Comparison of ENCODE assay signal across 22 cellular contexts in genomic region chr2:134191835-134192234, GRCh38.
DNase-seq lines count a peak whose midpoint lies in the region; ATAC-seq, FAIRE-seq and TF ChIP-seq lines count a peak whose summit lies in the region.
"Had no signal": no experiment of that assay in that cellular context is flagged by ENCODE, and none has a peak within 500 bp of the region (broad histone marks: within the 10 kb centered on the region; RNA-seq: fewer than 3 reads in every experiment).

No MANE protein-coding gene starts in this region.

- H3K27ac Mint-ChIP-seq in H9, result peak overlapping the region; percentile 6 to 79 (median 10); a peak in 3 of 7 replicates
- no peak overlapping the region for H3K27ac Mint-ChIP-seq in activated T-cell treated with anti-CD3 and anti-CD28 coated beads, Interleukin-2, amount 50 U/mL, for 72 hours
- H3K27ac Mint-ChIP-seq in activated CD4-positive, alpha-beta memory T cell treated with anti-CD3 and anti-CD28 coated beads, Interleukin-2, amount 10 ng/mL, durations not matched to agents 7 days and 5 days, result no peak overlapping the region
- H3K27ac Mint-ChIP-seq: HFFc6 had no signal

- no peak overlapping the region for H3K4ac ChIP-seq in H9 (ENCODE audit: low read depth, low read length)
- no peak overlapping the region for H3K4ac ChIP-seq in mesenchymal stem cell (ENCODE audit: low read depth in 1 of 2, low read length in 2 of 2)

- H3K9me3 ChIP-seq in H9 (ENCODE audit: control insufficient read depth, low read depth, low read length), result no peaks in the 10 kb centered on the region
- no peaks in the 10 kb centered on the region for H3K9me3 ChIP-seq in K562 (replicated peaks; ENCODE audit: control insufficient read depth, insufficient read depth, low read depth, low read length)
- H3K9me3 ChIP-seq in mesenchymal stem cell (ENCODE audit: control insufficient read depth, low read length), result no peaks in the 10 kb centered on the region

- in situ Hi-C loops in K562 (cut with MboI), result no loop called here

- H3K9me1 ChIP-seq in K562 (ENCODE audit: control insufficient read depth, insufficient read depth, low read length), result no peaks in the 10 kb centered on the region

- no CpG with 5 or more reads among the region's 36 CpGs for WGBS in H9 (ENCODE audit: extremely low coverage, insufficient read length, low lambda C conversion rate)
- 100% methylated on average over 5 of the region's 36 CpGs for WGBS in K562 (ENCODE audit: insufficient coverage, low coverage, missing lambda C conversion rate)
- WGBS in mesenchymal stem cell, result 98% methylated on average over 21 of the region's 36 CpGs

- H3K14ac ChIP-seq in H9 (ENCODE audit: insufficient read depth, low read length) (no peak overlapping the region; the same call in 1 of the 2 replicates), mesenchymal stem cell (ENCODE audit: low read length in 2 of 2) (no peak overlapping the region)

- H4K20me1 ChIP-seq in H9 (ENCODE audit: control insufficient read depth, insufficient read depth, insufficient read length) (no peaks in the 10 kb centered on the region), K562 (replicated peaks; ENCODE audit: control insufficient read depth, insufficient read depth, low read length) (no peaks in the 10 kb centered on the region)

- H2BK5ac ChIP-seq in H9 (ENCODE audit: insufficient read length, low read length) (no peak overlapping the region), mesenchymal stem cell (ENCODE audit: low read depth, low read length, poor library complexity, severe bottlenecking) (no peak overlapping the region)

- H3T11ph ChIP-seq in H9 (ENCODE audit: low read length), result no peak overlapping the region

- no peak overlapping the region for H3K18ac ChIP-seq in H9 (ENCODE audit: insufficient read length, low read depth, low read length)
- H3K18ac ChIP-seq in mesenchymal stem cell (ENCODE audit: low read depth in 1 of 2, low read length in 2 of 2), result no peak overlapping the region

- DNase-seq in H9, result no peak
- DNase-seq in K562 (ENCODE audit: extremely low read depth in 1 of 4, low spot score in 3 of 4), result no peak
- no peak for DNase-seq in mesenchymal stem cell
- no peak for DNase-seq in foreskin keratinocyte
- DNase-seq in GOT3 (lab: John Stamatoyannopoulos, UW), result no peak
- no peak for DNase-seq in activated T-cell treated with anti-CD3 and anti-CD28 coated beads, Interleukin-2, amount 50 U/mL, for 72 hours
- DNase-seq in activated CD4-positive, alpha-beta memory T cell treated with anti-CD3 and anti-CD28 coated beads, Interleukin-2, amount 10 ng/mL, durations not matched to agents 7 days and 5 days, result no peak
- DNase-seq: ACHN; AML-193; CD4-positive, alpha-beta memory T cell; DMS79 treated with DMSO at 0.1 percent for 48 hours; GF-D8; HFFc6; KBM-7 had no signal

- TF ChIP-seq CTCF in H9 (conservative IDR thresholded peaks at IDR 0.05) (no peak), K562 (IDR thresholded peaks at IDR 0.05 in 2 of 3, conservative IDR thresholded peaks at IDR 0.05 in 1 of 3; ENCODE audit: insufficient read depth in 2 of 3, low read depth in 1 of 3, low read length in 3 of 3) (no peak), foreskin keratinocyte (conservative IDR thresholded peaks at IDR 0.05) (no peak)

- H3K9me3 Mint-ChIP-seq in H9, result no peaks in the 10 kb centered on the region
- H3K9me3 Mint-ChIP-seq in activated T-cell treated with anti-CD3 and anti-CD28 coated beads, Interleukin-2, amount 50 U/mL, for 72 hours, result peaks cover 0 to 3% of the 10 kb centered on the region in 2 donors
- H3K9me3 Mint-ChIP-seq in activated CD4-positive, alpha-beta memory T cell treated with anti-CD3 and anti-CD28 coated beads, Interleukin-2, amount 10 ng/mL, durations not matched to agents 7 days and 5 days, result peaks cover 3% of the 10 kb centered on the region

- no peak for FAIRE-seq in K562 (lab: Jason Lieb, UNC)
- FAIRE-seq: A204.1, GM12891, GM19239, H54 had no signal

- CTCF ChIA-PET in K562 (lab: Yijun Ruan, JAX; ENCODE audit: low intra/inter-chr PET ratio), result no interaction called here
- CTCF ChIA-PET in activated CD4-positive, alpha-beta memory T cell treated with anti-CD3 and anti-CD28 coated beads, Interleukin-2, amount 10 ng/mL, durations not matched to agents 7 days and 5 days (lab: Charles Lee), result no interaction called here

- ATAC-seq in K562 (no peak), foreskin keratinocyte (no peak)
- ATAC-seq in activated T-cell treated with anti-CD3 and anti-CD28 coated beads, Interleukin-2, amount 50 U/mL, for 72 hours (replicated peaks in 1 of 2), result no peak
- ATAC-seq: HCT116 had no signal

- H3K27ac ChIP-seq in H9 (ENCODE audit: insufficient read length, low read depth, low read length) (no peak overlapping the region), K562 (ENCODE audit: extremely low read depth, low read depth, low read length) (no peak overlapping the region), mesenchymal stem cell (ENCODE audit: low read length, poor library complexity, severe bottlenecking) (no peak overlapping the region), foreskin keratinocyte (no peak overlapping the region)
- H3K27ac ChIP-seq: BLaER1, HL-60 had no signal

- H3K36me3 ChIP-seq in K562 (ENCODE audit: control insufficient read depth, insufficient read depth, low read length), result no peaks in the 10 kb centered on the region
- H3K36me3 ChIP-seq in mesenchymal stem cell (ENCODE audit: control insufficient read depth in 1 of 2, insufficient read depth in 2 of 2, low read depth in 1 of 2, low read length in 2 of 2), result no peaks in the 10 kb centered on the region

- H2AFZ ChIP-seq in H9 (ENCODE audit: low read length) (no peak overlapping the region), K562 (ENCODE audit: low read depth, low read length) (no peak overlapping the region), mesenchymal stem cell (ENCODE audit: low read depth, low read length) (no peak overlapping the region)

- H2BK15ac ChIP-seq in H9 (ENCODE audit: low read depth, low read length) (no peak overlapping the region), mesenchymal stem cell (ENCODE audit: low read depth, poor library complexity, severe bottlenecking) (peak overlapping the region; percentile 44)

- H3K4me2 ChIP-seq in H9 (ENCODE audit: insufficient read depth, insufficient read length, low read length), result no peak overlapping the region
- no peak overlapping the region for H3K4me2 ChIP-seq in K562 (ENCODE audit: insufficient read depth, low read length)
- H3K4me2 ChIP-seq in mesenchymal stem cell (ENCODE audit: low read length, poor library complexity, severe bottlenecking), result no peak overlapping the region
- H3K4me2 ChIP-seq: BLaER1 had no signal

- H2AK5ac ChIP-seq in H9 (ENCODE audit: insufficient read length, low read length) (no peak overlapping the region), mesenchymal stem cell (ENCODE audit: low read length, severe bottlenecking) (no peak overlapping the region)

- no peak overlapping the region for H3K4me3 Mint-ChIP-seq in H9
- H3K4me3 Mint-ChIP-seq in activated T-cell treated with anti-CD3 and anti-CD28 coated beads, Interleukin-2, amount 50 U/mL, for 72 hours, result no peak overlapping the region
- no peak overlapping the region for H3K4me3 Mint-ChIP-seq in activated CD4-positive, alpha-beta memory T cell treated with anti-CD3 and anti-CD28 coated beads, Interleukin-2, amount 10 ng/mL, durations not matched to agents 7 days and 5 days
- H3K4me3 Mint-ChIP-seq: CD14-positive monocyte, HFFc6 had no signal

- intact Hi-C loops in K562 (cut with micrococcal nuclease), result no loop called here

- H3K23me2 ChIP-seq in H9 (ENCODE audit: insufficient read length, low read depth, low read length, poor library complexity, severe bottlenecking), result no peaks in the 10 kb centered on the region

- H3K36me3 Mint-ChIP-seq in H9 (ENCODE audit: insufficient read depth in 1 of 3, low read depth in 3 of 3), result peaks cover 0 to 4% (median 3%) of the 10 kb centered on the region in 3 experiments; a peak in 2 of 7 replicates
- peaks cover 2% of the 10 kb centered on the region in 2 donors for H3K36me3 Mint-ChIP-seq in activated T-cell treated with anti-CD3 and anti-CD28 coated beads, Interleukin-2, amount 50 U/mL, for 72 hours (ENCODE audit: insufficient read depth in 2 of 2)
- peaks cover 8% of the 10 kb centered on the region for H3K36me3 Mint-ChIP-seq in activated CD4-positive, alpha-beta memory T cell treated with anti-CD3 and anti-CD28 coated beads, Interleukin-2, amount 10 ng/mL, durations not matched to agents 7 days and 5 days (ENCODE audit: low read depth)

- H2BK120ac ChIP-seq in H9 (ENCODE audit: low read depth, low read length, poor library complexity, severe bottlenecking), result no peak overlapping the region
- H2BK120ac ChIP-seq in mesenchymal stem cell (ENCODE audit: low read depth, low read length), result no peak overlapping the region

- no peak overlapping the region for H4K5ac ChIP-seq in H9 (ENCODE audit: insufficient read length, low read depth, low read length)

- H3K4me1 Mint-ChIP-seq in H9, result peaks cover 8 to 10% of the 10 kb centered on the region in 2 experiments; a peak in 3 of 4 replicates
- H3K4me1 Mint-ChIP-seq in activated T-cell treated with anti-CD3 and anti-CD28 coated beads, Interleukin-2, amount 50 U/mL, for 72 hours (ENCODE audit: low read depth), result peaks cover 52% of the 10 kb centered on the region
- H3K4me1 Mint-ChIP-seq in activated CD4-positive, alpha-beta memory T cell treated with anti-CD3 and anti-CD28 coated beads, Interleukin-2, amount 10 ng/mL, durations not matched to agents 7 days and 5 days, result peaks cover 22% of the 10 kb centered on the region

- no peak overlapping the region for H3K23ac ChIP-seq in H9 (ENCODE audit: insufficient read length, low read depth, low read length)
- no peak overlapping the region for H3K23ac ChIP-seq in mesenchymal stem cell (ENCODE audit: low read length in 2 of 2)

- H4K91ac ChIP-seq in H9 (ENCODE audit: insufficient read length, low read depth, low read length) (no peak overlapping the region), mesenchymal stem cell (ENCODE audit: low read length) (no peak overlapping the region)

- H3K56ac ChIP-seq in H9 (ENCODE audit: insufficient read length, low read depth, low read length), result no peak overlapping the region

- no peak overlapping the region for H2BK20ac ChIP-seq in H9 (ENCODE audit: low read depth, low read length, poor library complexity, severe bottlenecking)

- no peak overlapping the region for H3K4me3 ChIP-seq in K562
- H3K4me3 ChIP-seq in mesenchymal stem cell (ENCODE audit: insufficient read depth in 1 of 2, low read depth in 1 of 2, low read length in 2 of 2), result no peak overlapping the region
- H3K4me3 ChIP-seq: BLaER1 had no signal

- no peak overlapping the region for H2BK12ac ChIP-seq in H9 (ENCODE audit: insufficient read length, low read depth, low read length)
- H2BK12ac ChIP-seq in mesenchymal stem cell (ENCODE audit: low read length in 2 of 2), result no peak overlapping the region

- POLR2A ChIA-PET in K562 (lab: Yijun Ruan, JAX), result no interaction called here
- POLR2A ChIA-PET in activated CD4-positive, alpha-beta memory T cell treated with anti-CD3 and anti-CD28 coated beads, Interleukin-2, amount 10 ng/mL, durations not matched to agents 7 days and 5 days (lab: Charles Lee), result no interaction called here

- no peak for TF ChIP-seq EP300 in K562 (IDR thresholded peaks at IDR 0.05; ENCODE audit: low read length)

- peaks cover 4% of the 10 kb centered on the region for H3K79me1 ChIP-seq in H9 (ENCODE audit: insufficient read depth, low read depth, low read length, poor library complexity, severe bottlenecking)
- H3K79me1 ChIP-seq in mesenchymal stem cell (replicated peaks; ENCODE audit: low read length, poor library complexity, severe bottlenecking), result peaks cover 31% of the 10 kb centered on the region

- H4K8ac ChIP-seq in H9 (replicated peaks; ENCODE audit: insufficient read length, low read depth, low read length), result no peak overlapping the region
- peak overlapping the region; percentile 29 for H4K8ac ChIP-seq in mesenchymal stem cell (ENCODE audit: low read length)

- H3K27me3 Mint-ChIP-seq in H9 (ENCODE audit: low read depth), result no peaks in the 10 kb centered on the region
- no peaks in the 10 kb centered on the region for H3K27me3 Mint-ChIP-seq in activated T-cell treated with anti-CD3 and anti-CD28 coated beads, Interleukin-2, amount 50 U/mL, for 72 hours (ENCODE audit: low read depth)
- H3K27me3 Mint-ChIP-seq in activated CD4-positive, alpha-beta memory T cell treated with anti-CD3 and anti-CD28 coated beads, Interleukin-2, amount 10 ng/mL, durations not matched to agents 7 days and 5 days, result no peaks in the 10 kb centered on the region
- H3K27me3 Mint-ChIP-seq: CD4-positive, alpha-beta memory T cell had no signal

- BruUV-seq in K562 (replicated peaks; lab: Mats Ljungman, UMichigan), result no TSS peak

- H3K9ac ChIP-seq in H9 (ENCODE audit: extremely low read depth, insufficient read length, low read length), result no peak overlapping the region
- no peak overlapping the region for H3K9ac ChIP-seq in K562 (ENCODE audit: insufficient read depth in 1 of 2, low read depth in 2 of 2, low read length in 2 of 2)
- H3K9ac ChIP-seq in mesenchymal stem cell (ENCODE audit: low read length), result no peak overlapping the region
- H3K9ac ChIP-seq: BLaER1 had no signal

- H3K4me1 ChIP-seq in H9 (ENCODE audit: insufficient read depth, low read length) (no peaks in the 10 kb centered on the region; the same call in 1 of the 2 replicates), K562 (replicated peaks in 1 of 2; ENCODE audit: control insufficient read depth in 2 of 2, insufficient read depth in 2 of 2, low read length in 2 of 2) (peaks cover 6 to 24% of the 10 kb centered on the region in 2 experiments), mesenchymal stem cell (ENCODE audit: control insufficient read depth, insufficient read depth, low read depth, low read length) (peaks cover 3% of the 10 kb centered on the region), foreskin keratinocyte (peaks cover 5% of the 10 kb centered on the region)

- H3K79me2 ChIP-seq in H9 (ENCODE audit: insufficient read depth, low read length), result no peaks in the 10 kb centered on the region; the same call in 1 of the 2 replicates
- H3K79me2 ChIP-seq in K562 (ENCODE audit: control insufficient read depth, insufficient read depth, low read length), result no peaks in the 10 kb centered on the region

- no peak for TF ChIP-seq POLR2A in K562 (conservative IDR thresholded peaks at IDR 0.05)

- no peaks in the 10 kb centered on the region for H3K27me3 ChIP-seq in H9 (ENCODE audit: insufficient read depth, low read length)
- H3K27me3 ChIP-seq in K562 (ENCODE audit: control insufficient read depth in 2 of 2, insufficient read depth in 2 of 2, low read length in 2 of 2), result no peaks in the 10 kb centered on the region
- H3K27me3 ChIP-seq in mesenchymal stem cell (ENCODE audit: control insufficient read depth in 1 of 2, insufficient read depth in 1 of 2, low read length in 2 of 2), result no peaks in the 10 kb centered on the region
- H3K27me3 ChIP-seq in foreskin keratinocyte, result no peaks in the 10 kb centered on the region
- H3K27me3 ChIP-seq: BLaER1 had no signal

- TF ChIP-seq RAD21 in K562 (CRISPR knock-in tag; conservative IDR thresholded peaks at IDR 0.05 in 1 of 2, IDR thresholded peaks at IDR 0.05 in 1 of 2), result no peak

Comparison
In these comparisons a context has a peak if more than half of its experiments do, and no peak if none do; other contexts are left out.
1. H3K27ac Mint-ChIP-seq: peak in H9 (3 of 3); none in activated T-cell treated with anti-CD3 and anti-CD28 coated beads, Interleukin-2, amount 50 U/mL, for 72 hours (single experiment) and activated CD4-positive, alpha-beta memory T cell treated with anti-CD3 and anti-CD28 coated beads, Interleukin-2, amount 10 ng/mL, durations not matched to agents 7 days and 5 days (single experiment).